ENCODE assay signal across 23 cellular contexts in the genomic region with DNA sequence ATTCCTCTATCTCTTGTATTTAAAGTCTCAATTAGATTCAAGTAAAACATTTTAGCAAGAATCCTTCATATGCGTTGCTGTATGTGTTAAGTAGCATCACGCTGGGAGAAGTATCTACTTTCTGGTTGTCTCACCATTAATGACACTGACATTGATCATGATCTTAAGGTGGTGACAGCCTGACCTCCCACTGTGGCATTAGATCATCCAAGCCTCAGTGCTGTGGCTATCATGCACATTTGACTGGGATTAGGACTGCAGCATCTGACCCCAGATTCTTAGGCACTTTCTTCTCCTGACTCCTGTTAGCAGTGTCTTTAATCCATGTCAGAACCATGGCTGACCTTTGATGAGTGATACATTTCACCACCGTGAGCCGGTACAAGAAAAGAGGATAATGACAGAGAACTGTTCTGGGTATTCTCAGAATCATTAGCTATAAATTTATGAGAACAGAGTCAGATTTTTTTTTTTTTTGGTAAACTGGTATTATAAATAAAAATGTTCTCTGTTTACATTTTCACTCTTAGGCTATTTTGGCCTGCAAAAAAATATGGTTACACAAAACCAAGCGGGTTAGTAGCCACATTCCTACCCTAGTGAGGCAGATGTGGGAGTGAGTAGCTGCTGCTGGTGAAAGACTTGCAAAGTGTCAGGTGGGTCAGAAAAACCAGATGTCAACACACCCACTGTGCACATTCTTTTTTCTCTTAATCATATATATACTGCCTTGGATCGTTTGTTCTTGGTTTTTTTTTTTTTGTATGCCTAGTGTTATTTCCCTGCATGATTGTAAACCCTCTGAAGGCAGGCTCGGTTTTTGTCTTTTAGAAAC.
A peak's percentile ranks its signal among the peaks of the same experiment; 100 is the strongest.
DNase-seq lines count a peak whose midpoint lies in the region; ATAC-seq, FAIRE-seq and TF ChIP-seq lines count a peak whose summit lies in the region.
"Had no signal": no experiment of that assay in that cellular context is flagged by ENCODE, and none has a peak within 500 bp of the region (broad histone marks: within the 10 kb centered on the region; RNA-seq: fewer than 3 reads in every experiment).

No MANE protein-coding gene starts in this region.

- H3K4me3 ChIP-seq in fibroblast of lung (replicated peaks in 1 of 4; ENCODE audit: control extremely low read depth in 1 of 4, insufficient read depth in 1 of 4, low read depth in 3 of 4, low read length in 4 of 4) (no peak overlapping the region), skeletal muscle satellite cell (ENCODE audit: low read length) (no peak overlapping the region)
- H3K4me3 ChIP-seq: adrenal gland, esophagus muscularis mucosa, K562, SJSA1, stomach had no signal

- H3K36me3 ChIP-seq in fibroblast of lung (ENCODE audit: control insufficient read depth, insufficient read depth, low read length) = no peaks in the 10 kb centered on the region
- no peaks in the 10 kb centered on the region for H3K36me3 ChIP-seq in skeletal muscle satellite cell (ENCODE audit: insufficient read depth, low read length)
- H3K36me3 ChIP-seq: adrenal gland, esophagus muscularis mucosa, SJSA1, stomach had no signal

- ATAC-seq in activated naive CD8-positive, alpha-beta T cell treated with anti-CD3 and anti-CD28 coated beads, Interleukin-2, amount 50 U/mL, for 24 hours = peak; percentile 49
- no peak for ATAC-seq in HG03442 (IDR thresholded peaks at IDR 0.05; ENCODE audit: unreplicated experiment)
- ATAC-seq: K562, left lobe of liver had no signal

- H3K27ac ChIP-seq in fibroblast of lung (ENCODE audit: insufficient read depth, low read length) = peak overlapping the region; percentile 51
- H3K27ac ChIP-seq: adrenal gland, esophagus muscularis mucosa, SJSA1, stomach had no signal

- H3K27ac Mint-ChIP-seq in activated naive CD8-positive, alpha-beta T cell treated with anti-CD3 and anti-CD28 coated beads, Interleukin-2, amount 50 U/mL, for 24 hours = no peak overlapping the region
- no peak overlapping the region for H3K27ac Mint-ChIP-seq in activated naive CD8-positive, alpha-beta T cell treated with anti-CD3 and anti-CD28 coated beads for 36 hours
- H3K27ac Mint-ChIP-seq: dendritic cell treated with granulocyte-macrophage colony-stimulating factor and Interleukin-4, amounts not matched to agents 40 ng/mL and 50 ng/mL, for 4 days had no signal

- H3K4me3 Mint-ChIP-seq in activated naive CD8-positive, alpha-beta T cell treated with anti-CD3 and anti-CD28 coated beads, Interleukin-2, amount 50 U/mL, for 24 hours = no peak overlapping the region
- H3K4me3 Mint-ChIP-seq in activated naive CD8-positive, alpha-beta T cell treated with anti-CD3 and anti-CD28 coated beads for 36 hours = no peak overlapping the region
- H3K4me3 Mint-ChIP-seq: dendritic cell treated with granulocyte-macrophage colony-stimulating factor and Interleukin-4, amounts not matched to agents 40 ng/mL and 50 ng/mL, for 4 days had no signal

- peak; percentile 21 for FAIRE-seq in RCC 7860 (lab: Jason Lieb, UNC)

- no peaks in the 10 kb centered on the region for H3K27me3 Mint-ChIP-seq in activated naive CD8-positive, alpha-beta T cell treated with anti-CD3 and anti-CD28 coated beads, Interleukin-2, amount 50 U/mL, for 24 hours
- H3K27me3 Mint-ChIP-seq in activated naive CD8-positive, alpha-beta T cell treated with anti-CD3 and anti-CD28 coated beads for 36 hours = no peaks in the 10 kb centered on the region
- H3K27me3 Mint-ChIP-seq: dendritic cell treated with granulocyte-macrophage colony-stimulating factor and Interleukin-4, amounts not matched to agents 40 ng/mL and 50 ng/mL, for 4 days had no signal

- no peaks in the 10 kb centered on the region for H3K9me3 ChIP-seq in fibroblast of lung (ENCODE audit: control insufficient read depth, insufficient read depth, low read depth, low read length)
- no peaks in the 10 kb centered on the region for H3K9me3 ChIP-seq in skeletal muscle satellite cell (replicated peaks; ENCODE audit: low read length)
- H3K9me3 ChIP-seq: adrenal gland, esophagus muscularis mucosa, SJSA1, stomach had no signal

- H2AFZ ChIP-seq in fibroblast of lung (ENCODE audit: low read length) = no peak overlapping the region

- H3K27me3 ChIP-seq in fibroblast of lung (ENCODE audit: control insufficient read depth, insufficient read depth, low read length) (no peaks in the 10 kb centered on the region), skeletal muscle satellite cell (ENCODE audit: control insufficient read depth, insufficient read depth, low read length) (no peaks in the 10 kb centered on the region)
- H3K27me3 ChIP-seq: adrenal gland, esophagus muscularis mucosa, SJSA1, stomach had no signal

- H3K9ac ChIP-seq in fibroblast of lung (ENCODE audit: insufficient read depth, low read length) (no peak overlapping the region), skeletal muscle satellite cell (ENCODE audit: low read depth, low read length) (no peak overlapping the region)

- no peaks in the 10 kb centered on the region for H4K20me1 ChIP-seq in fibroblast of lung (ENCODE audit: control insufficient read depth, extremely low read depth, insufficient read depth, low read length)

- H3K9me3 Mint-ChIP-seq in activated naive CD8-positive, alpha-beta T cell treated with anti-CD3 and anti-CD28 coated beads, Interleukin-2, amount 50 U/mL, for 24 hours = no peaks in the 10 kb centered on the region
- H3K9me3 Mint-ChIP-seq in activated naive CD8-positive, alpha-beta T cell treated with anti-CD3 and anti-CD28 coated beads for 36 hours = peaks cover 4% of the 10 kb centered on the region

- no peaks in the 10 kb centered on the region for H3K36me3 Mint-ChIP-seq in activated naive CD8-positive, alpha-beta T cell treated with anti-CD3 and anti-CD28 coated beads, Interleukin-2, amount 50 U/mL, for 24 hours (ENCODE audit: low read depth)
- H3K36me3 Mint-ChIP-seq in activated naive CD8-positive, alpha-beta T cell treated with anti-CD3 and anti-CD28 coated beads for 36 hours = no peaks in the 10 kb centered on the region

- no peaks in the 10 kb centered on the region for H3K79me2 ChIP-seq in fibroblast of lung (ENCODE audit: control insufficient read depth, insufficient read depth, low read length)

- no peak for DNase-seq in activated naive CD8-positive, alpha-beta T cell treated with anti-CD3 and anti-CD28 coated beads, Interleukin-2, amount 50 U/mL, for 24 hours
- DNase-seq in activated naive CD8-positive, alpha-beta T cell treated with anti-CD3 and anti-CD28 coated beads for 36 hours = no peak
- peak; percentile 70 for DNase-seq in RCC 7860 (ENCODE audit: low spot score)
- peak; percentile 83 to 91 for DNase-seq in fibroblast of lung (ENCODE audit: low read depth in 2 of 2)
- DNase-seq in DMS153 (lab: John Stamatoyannopoulos, UW) = no peak
- DNase-seq in activated gamma-delta T cell (lab: John Stamatoyannopoulos, UW) = no peak
- DNase-seq: ACHN; activated CD4-positive, alpha-beta T cell treated with anti-CD3 and anti-CD28 coated beads, Interleukin-2, amount 50 U/mL, for 1 hour; activated T-cell treated with anti-CD3 and anti-CD28 coated beads, Interleukin-2, amount 50 U/mL, for 48 hours; adrenal gland; COR-L47; NCI-H1436; NCI-H345; posterior cingulate gyrus; stomach; T1000 had no signal

- peaks cover 5% of the 10 kb centered on the region for H3K4me1 Mint-ChIP-seq in activated naive CD8-positive, alpha-beta T cell treated with anti-CD3 and anti-CD28 coated beads, Interleukin-2, amount 50 U/mL, for 24 hours
- H3K4me1 Mint-ChIP-seq in activated naive CD8-positive, alpha-beta T cell treated with anti-CD3 and anti-CD28 coated beads for 36 hours = peaks cover 12% of the 10 kb centered on the region

- no peak for TF ChIP-seq CTCF in fibroblast of lung (conservative IDR thresholded peaks at IDR 0.05 in 1 of 2, IDR thresholded peaks at IDR 0.05 in 1 of 2; ENCODE audit: low read depth in 1 of 2, low read length in 2 of 2)

- peaks cover 9% of the 10 kb centered on the region for H3K4me1 ChIP-seq in fibroblast of lung (ENCODE audit: control insufficient read depth, extremely low read depth, insufficient read depth, low read length)
- peaks cover 20% of the 10 kb centered on the region for H3K4me1 ChIP-seq in skeletal muscle satellite cell (ENCODE audit: control insufficient read depth, insufficient read depth, low read length)
- H3K4me1 ChIP-seq: adrenal gland, esophagus muscularis mucosa, stomach had no signal

- H3K4me2 ChIP-seq in fibroblast of lung (ENCODE audit: extremely low read depth, insufficient read depth, low read length) (peak overlapping the region; percentile 17), skeletal muscle satellite cell (ENCODE audit: low read length) (peak overlapping the region; percentile 2)

Comparison
In these comparisons a context has a peak if more than half of its experiments do, and no peak if none do; other contexts are left out.
1. DNase-seq: peak in RCC 7860 (single experiment) and fibroblast of lung (2 of 2); none in activated naive CD8-positive, alpha-beta T cell treated with anti-CD3 and anti-CD28 coated beads, Interleukin-2, amount 50 U/mL, for 24 hours (single experiment), activated naive CD8-positive, alpha-beta T cell treated with anti-CD3 and anti-CD28 coated beads for 36 hours (single experiment), DMS153 (single experiment) and activated gamma-delta T cell (single experiment).